9 cellular contexts compared by ENCODE assay signal in the genomic region with DNA sequence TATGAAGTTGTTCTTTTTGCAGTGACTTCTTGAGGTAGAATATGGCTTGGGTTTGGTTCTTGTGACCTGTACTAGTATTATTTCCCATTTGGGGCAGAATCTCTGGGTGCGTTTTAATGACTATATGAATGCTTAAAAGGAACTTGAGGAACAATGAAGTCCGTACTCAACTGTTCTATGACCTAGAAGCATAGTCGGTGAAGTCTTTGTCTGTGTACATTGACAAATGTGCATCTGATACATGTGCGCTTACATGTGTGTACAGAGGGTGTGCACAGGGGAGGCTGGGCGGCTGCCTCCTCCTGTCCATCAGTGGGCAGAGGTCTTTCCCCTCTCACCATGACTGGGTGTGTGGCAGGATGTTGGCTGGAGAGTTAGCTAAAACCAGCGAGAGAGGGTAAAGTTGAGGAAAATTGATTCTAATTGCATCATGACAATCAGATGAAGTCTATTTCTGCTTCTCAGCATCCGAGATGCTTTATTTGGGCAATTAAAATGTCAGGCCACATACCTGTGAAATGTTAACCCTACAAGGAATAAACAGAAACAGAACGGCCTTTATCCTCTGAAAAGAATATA. TPM values are rescaled to one million over a fixed set of nuclear protein-coding genes. Genes with fewer than 3 reads are reported as not detected.
DNase-seq lines count a peak whose midpoint lies in the region; ATAC-seq lines count a peak whose summit lies in the region.
"Had no signal": no experiment of that assay in that cellular context is flagged by ENCODE, and none has a peak within 500 bp of the region (broad histone marks: within the 10 kb centered on the region; RNA-seq: fewer than 3 reads in every experiment).

No MANE protein-coding gene starts in this region.

- H3K4me1 ChIP-seq in HUES6 (ENCODE audit: control insufficient read depth, insufficient read depth, low read length) (peaks cover 52% of the 10 kb centered on the region), ectodermal cell (ENCODE audit: control insufficient read depth, insufficient read depth, low read length) (peaks cover 36% of the 10 kb centered on the region)
- peaks cover 0 to 3% of the 10 kb centered on the region in 2 donors for H3K4me1 ChIP-seq in naive thymus-derived CD4-positive, alpha-beta T cell (ENCODE audit: control insufficient read depth in 2 of 2, insufficient read depth in 2 of 2, low read length in 2 of 2)

- H3K27me3 Mint-ChIP-seq in naive thymus-derived CD4-positive, alpha-beta T cell: peaks cover 72 to 88% (median 84%) of the 10 kb centered on the region in 5 donors

- in situ Hi-C loops in ACHN (cut with HindIII; ENCODE audit: low pct_ligation_motif_present, low pct_unique_long_range_greater_than_20kb, low sequenced_read_pairs): no loop called here

- no peak overlapping the region for H3K27ac ChIP-seq in HUES6 (ENCODE audit: low read depth, low read length)
- no peak overlapping the region for H3K27ac ChIP-seq in ectodermal cell (ENCODE audit: insufficient read depth, low read depth, low read length, poor library complexity, severe bottlenecking)
- H3K27ac ChIP-seq in naive thymus-derived CD4-positive, alpha-beta T cell (ENCODE audit: low read depth, low read length): no peak overlapping the region
- no peak overlapping the region for H3K27ac ChIP-seq in caudate nucleus (ENCODE audit: low read depth, low read length)

- POLR2A ChIA-PET in naive thymus-derived CD4-positive, alpha-beta T cell (lab: Charles Lee): no interaction called here

- peak overlapping the region in 2 of 9 donors; percentile 32 to 83 for H3K27ac Mint-ChIP-seq in naive thymus-derived CD4-positive, alpha-beta T cell

- WGBS in ectodermal cell, 2 experiments: 12 to 17% methylated on average over 7 to 8 of the region's 8 CpGs

- H3K4me3 Mint-ChIP-seq in naive thymus-derived CD4-positive, alpha-beta T cell: peak overlapping the region; percentile 9 to 88 (median 76)

- peaks cover 0 to 10% (median 4%) of the 10 kb centered on the region in 5 donors for H3K36me3 Mint-ChIP-seq in naive thymus-derived CD4-positive, alpha-beta T cell

- H3K9me3 ChIP-seq in HUES6 (ENCODE audit: control insufficient read depth, insufficient read depth, low read depth, low read length): no peaks in the 10 kb centered on the region
- no peaks in the 10 kb centered on the region for H3K9me3 ChIP-seq in ectodermal cell (ENCODE audit: control insufficient read depth, low read length)
- H3K9me3 ChIP-seq in naive thymus-derived CD4-positive, alpha-beta T cell (ENCODE audit: control insufficient read depth in 2 of 3, low read length in 3 of 3): peaks cover 0 to 7% (median 0%) of the 10 kb centered on the region in 3 experiments

- H3K4me1 Mint-ChIP-seq in naive thymus-derived CD4-positive, alpha-beta T cell: peaks cover 17 to 48% (median 27%) of the 10 kb centered on the region in 7 donors

- DNase-seq in ACHN (peak; percentile 42), NOMO-1 treated with dmso at 0.1 percent for 144 hours (lab: John Stamatoyannopoulos, UW; ENCODE audit: unreplicated experiment) (no peak), caudate nucleus (lab: John Stamatoyannopoulos, UW) (no peak)
- DNase-seq in naive thymus-derived CD4-positive, alpha-beta T cell: no peak
- DNase-seq: stimulated activated CD4-positive, alpha-beta T cell treated with anti-CD3 and anti-CD28 coated beads, Interleukin-4, amount 100 ng/mL, for 4 hours had no signal

- H3K9me3 Mint-ChIP-seq in naive thymus-derived CD4-positive, alpha-beta T cell: peaks cover 0 to 61% (median 16%) of the 10 kb centered on the region in 11 donors

- H3K36me3 ChIP-seq in HUES6 (ENCODE audit: control insufficient read depth, insufficient read depth, low read length): no peaks in the 10 kb centered on the region
- H3K36me3 ChIP-seq in ectodermal cell (ENCODE audit: control insufficient read depth, insufficient read depth, low read length): peaks cover 19% of the 10 kb centered on the region
- H3K36me3 ChIP-seq in naive thymus-derived CD4-positive, alpha-beta T cell (ENCODE audit: control insufficient read depth in 2 of 3, insufficient read depth in 3 of 3, low read length in 3 of 3): no peaks in the 10 kb centered on the region

- H3K27me3 ChIP-seq in HUES6 (ENCODE audit: control insufficient read depth, insufficient read depth, low read length): peaks cover 95% of the 10 kb centered on the region
- peaks cover 82% of the 10 kb centered on the region for H3K27me3 ChIP-seq in ectodermal cell (ENCODE audit: control insufficient read depth, insufficient read depth, low read length, poor library complexity, severe bottlenecking)
- peaks cover 0 to 42% of the 10 kb centered on the region in 2 donors for H3K27me3 ChIP-seq in naive thymus-derived CD4-positive, alpha-beta T cell (ENCODE audit: control insufficient read depth in 2 of 2, insufficient read depth in 2 of 2, low read length in 2 of 2)

- CTCF ChIA-PET in naive thymus-derived CD4-positive, alpha-beta T cell (lab: Charles Lee): no interaction called here

- ATAC-seq in naive thymus-derived CD4-positive, alpha-beta T cell: no peak
- no peak for ATAC-seq in GM21447 (IDR thresholded peaks at IDR 0.05; ENCODE audit: unreplicated experiment)
- no peak for ATAC-seq in GM19452 (IDR thresholded peaks at IDR 0.05; ENCODE audit: unreplicated experiment)

- no peak overlapping the region for H3K9ac ChIP-seq in HUES6 (ENCODE audit: low read length)

- H3K4me3 ChIP-seq in HUES6 (ENCODE audit: low read depth, low read length) (peak overlapping the region; percentile 61), ectodermal cell (ENCODE audit: insufficient read depth, low read depth, low read length) (peak overlapping the region; percentile 63)
- no peak overlapping the region for H3K4me3 ChIP-seq in naive thymus-derived CD4-positive, alpha-beta T cell (ENCODE audit: low read length)

- intact Hi-C loops in naive thymus-derived CD4-positive, alpha-beta T cell (cut with micrococcal nuclease): loop anchor here in 1 of 2 donors (2.0 to 10.0 kb wide), 2 partner anchors 87 to 905 kb away; no protein-coding TSS in a partner anchor

RNA-seq across cellular contexts. Expression of a gene that starts 1.0 kb away (rescaled TPM):
- polyA plus RNA-seq in ectodermal cell (2013, experiment 1 of 4): 101 TPM
- polyA plus RNA-seq in ectodermal cell (2013, experiment 2 of 4): 117 TPM
- 80.0 TPM for polyA plus RNA-seq in ectodermal cell (2013, experiment 3 of 4)
- 97.4 TPM for polyA plus RNA-seq in ectodermal cell (2013, experiment 4 of 4)
- not detected for total RNA-seq in naive thymus-derived CD4-positive, alpha-beta T cell
- not detected for polyA plus RNA-seq in naive thymus-derived CD4-positive, alpha-beta T cell
